1 cellular context compared by ENCODE assay signal in the genomic region with DNA sequence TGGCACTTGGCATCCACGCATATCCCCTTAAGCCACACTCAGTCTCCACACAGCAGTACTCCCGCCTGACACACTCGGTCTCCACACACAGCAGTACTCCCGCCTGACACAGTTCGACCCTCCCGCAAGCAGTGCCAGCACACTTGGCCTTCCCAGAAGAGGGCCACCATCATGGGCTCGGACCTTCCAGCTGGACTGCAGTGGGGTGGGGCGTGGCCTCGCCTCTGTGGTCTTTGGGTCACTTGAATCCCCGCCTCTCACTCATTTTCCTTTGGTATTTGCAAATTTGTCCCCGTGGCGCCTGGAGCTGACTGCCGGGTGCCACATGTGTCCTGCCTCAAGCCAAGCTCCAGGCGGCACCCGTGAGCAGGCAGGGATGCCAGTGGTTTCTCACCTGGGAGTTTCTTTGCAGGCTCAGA.
TF ChIP-seq lines count a peak whose summit lies in the region.

No MANE protein-coding gene starts in this region.

TF ChIP-seq in K562, 482 proteins besides CTCF, POLR2A, EP300 and RAD21 (continued from another document):
- no peak for TF ChIP-seq ARID4B (CRISPR knock-in tag; IDR thresholded peaks at IDR 0.05)
- no peak for TF ChIP-seq MTA3 (IDR thresholded peaks at IDR 0.05; ENCODE audit: borderline replicate concordance)
- TF ChIP-seq PYGO2 (tag; IDR thresholded peaks at IDR 0.05): no peak
- TF ChIP-seq ZNF436 (CRISPR knock-in tag; IDR thresholded peaks at IDR 0.05): no peak
- TF ChIP-seq TBP (optimal IDR thresholded peaks at IDR 0.05; ENCODE audit: low read depth, low read length): no peak
- no peak for TF ChIP-seq ZSCAN32 (CRISPR knock-in tag; IDR thresholded peaks at IDR 0.05)
